29 cellular contexts compared by ENCODE assay signal in genomic region chr13:52097197-52097596, GRCh38.
"Had no signal": no experiment of that assay in that cellular context is flagged by ENCODE, and none has a peak within 500 bp of the region (broad histone marks: within the 10 kb centered on the region; RNA-seq: fewer than 3 reads in every experiment).

No MANE protein-coding gene starts in this region.

- H3K36me3 Mint-ChIP-seq: stimulated activated effector memory CD8-positive, alpha-beta T cell treated with anti-CD3 and anti-CD28 coated beads, Interleukin-12 subunit alpha, Interleukin-12 subunit beta, amount 100 ng/mL, for 72 hours; stimulated activated memory B cell treated with anti-CD40 and anti-IgM and Interleukin-4, amounts not matched to agents 10 μg/mL and 1 μg/mL and 100 μg/mL, for 72 hours; stimulated activated naive B cell treated with anti-CD40 and anti-IgM and Interleukin-4, amounts not matched to agents 10 μg/mL and 1 μg/mL and 100 μg/mL, for 72 hours; type B pancreatic cell had no signal

- H3K9me3 Mint-ChIP-seq: stimulated activated effector memory CD8-positive, alpha-beta T cell treated with anti-CD3 and anti-CD28 coated beads, Interleukin-12 subunit alpha, Interleukin-12 subunit beta, amount 100 ng/mL, for 72 hours; stimulated activated memory B cell treated with anti-CD40 and anti-IgM and Interleukin-4, amounts not matched to agents 10 μg/mL and 1 μg/mL and 100 μg/mL, for 72 hours; stimulated activated naive CD8-positive, alpha-beta T cell treated with anti-CD3 and anti-CD28 coated beads, Interleukin-15, amount 100 ng/mL, for 72 hours; stimulated activated naive CD8-positive, alpha-beta T cell treated with anti-CD3 and anti-CD28 coated beads, Interleukin-15, Interleukin-2, amounts not matched to agents 100 ng/mL and 50 ng/mL, for 24 hours; type B pancreatic cell had no signal

- H3K27me3 Mint-ChIP-seq: stimulated activated memory B cell treated with anti-CD40 and anti-IgM and Interleukin-4, amounts not matched to agents 10 μg/mL and 1 μg/mL and 100 μg/mL, for 72 hours; stimulated activated naive CD8-positive, alpha-beta T cell treated with anti-CD3 and anti-CD28 coated beads, Interleukin-15, amount 100 ng/mL, for 72 hours; type B pancreatic cell had no signal

- H3K36me3 ChIP-seq: stomach, suprapubic skin, thoracic aorta, thyroid gland, tibial artery, tibial nerve, transverse colon, upper lobe of left lung, upper lobe of right lung, uterus, vagina had no signal

- DNase-seq: stimulated activated CD4-positive, alpha-beta T cell treated with anti-CD3 and anti-CD28 coated beads, Interleukin-2, amount 100 ng/mL, for 48 hours; stimulated activated CD4-positive, alpha-beta T cell treated with anti-CD3 and anti-CD28 coated beads, Interleukin-4, amount 100 ng/mL, for 1 hour; stimulated activated CD4-positive, alpha-beta T cell treated with anti-CD3 and anti-CD28 coated beads, Interleukin-4, amount 100 ng/mL, for 24 hours; stimulated activated CD4-positive, alpha-beta T cell treated with anti-CD3 and anti-CD28 coated beads, Interleukin-4, amount 100 ng/mL, for 4 hours; stimulated activated CD8-positive, alpha-beta memory T cell treated with anti-CD3 and anti-CD28 coated beads, Interleukin-4, amount 100 ng/mL, for 48 hours; stimulated activated naive B cell treated with anti-CD40 and anti-IgM and Interleukin-4, amounts not matched to agents 10 μg/mL and 1 μg/mL and 100 μg/mL, for 72 hours; stimulated activated naive CD4-positive, alpha-beta T cell; stimulated activated naive CD4-positive, alpha-beta T cell treated with Interleukin-2 at 50 U/mL for 16 hours; stimulated activated naive CD8-positive, alpha-beta T cell treated with anti-CD3 and anti-CD28 coated beads, Interleukin-15, amount 100 ng/mL, for 72 hours; stimulated activated naive CD8-positive, alpha-beta T cell treated with anti-CD3 and anti-CD28 coated beads, Interleukin-15, Interleukin-2, amounts not matched to agents 100 U/mL and 50 U/mL, for 24 hours; stomach; substantia nigra; testis; thyroid gland; tibial artery; transverse colon; trophoblast cell; upper lobe of right lung; uterus had no signal

- H3K4me1 Mint-ChIP-seq: stimulated activated effector memory CD8-positive, alpha-beta T cell treated with anti-CD3 and anti-CD28 coated beads, Interleukin-12 subunit alpha, Interleukin-12 subunit beta, amount 100 ng/mL, for 72 hours; stimulated activated memory B cell treated with anti-CD40 and anti-IgM and Interleukin-4, amounts not matched to agents 10 μg/mL and 1 μg/mL and 100 μg/mL, for 72 hours; stimulated activated naive B cell treated with anti-CD40 and anti-IgM and Interleukin-4, amounts not matched to agents 10 μg/mL and 1 μg/mL and 100 μg/mL, for 72 hours; stimulated activated naive CD8-positive, alpha-beta T cell treated with anti-CD3 and anti-CD28 coated beads, Interleukin-15, amount 100 ng/mL, for 72 hours had no signal

- H3K4me3 Mint-ChIP-seq: stimulated activated effector memory CD8-positive, alpha-beta T cell treated with anti-CD3 and anti-CD28 coated beads, Interleukin-12 subunit alpha, Interleukin-12 subunit beta, amount 100 ng/mL, for 72 hours; stimulated activated memory B cell treated with anti-CD40 and anti-IgM and Interleukin-4, amounts not matched to agents 10 μg/mL and 1 μg/mL and 100 μg/mL, for 72 hours; stimulated activated naive B cell treated with anti-CD40 and anti-IgM and Interleukin-4, amounts not matched to agents 10 μg/mL and 1 μg/mL and 100 μg/mL, for 72 hours; stimulated activated naive CD8-positive, alpha-beta T cell treated with anti-CD3 and anti-CD28 coated beads, Interleukin-15, amount 100 ng/mL, for 72 hours; stimulated activated naive CD8-positive, alpha-beta T cell treated with anti-CD3 and anti-CD28 coated beads, Interleukin-15, Interleukin-2, amounts not matched to agents 100 ng/mL and 50 ng/mL, for 24 hours; type B pancreatic cell had no signal

- H3K4me3 ChIP-seq: stomach, suprapubic skin, testis, thoracic aorta, thyroid gland, tibial artery, tibial nerve, transverse colon, upper lobe of left lung, upper lobe of right lung, uterus, vagina had no signal

- ATAC-seq: stimulated activated effector memory CD8-positive, alpha-beta T cell treated with anti-CD3 and anti-CD28 coated beads, Interleukin-12 subunit alpha, Interleukin-12 subunit beta, amount 100 ng/mL, for 72 hours; stimulated activated naive B cell treated with anti-CD40 and anti-IgM and Interleukin-4, amounts not matched to agents 10 μg/mL and 1 μg/mL and 100 μg/mL, for 72 hours; stimulated activated naive CD8-positive, alpha-beta T cell treated with anti-CD3 and anti-CD28 coated beads, Interleukin-15, amount 100 ng/mL, for 72 hours; stimulated activated naive CD8-positive, alpha-beta T cell treated with anti-CD3 and anti-CD28 coated beads, Interleukin-15, Interleukin-2, amounts not matched to agents 100 U/mL and 50 U/mL, for 24 hours; upper lobe of right lung had no signal

- FAIRE-seq: urothelium cell line had no signal

- H3K27ac ChIP-seq: stomach, suprapubic skin, testis, thoracic aorta, thyroid gland, tibial artery, tibial nerve, transverse colon, upper lobe of left lung, upper lobe of right lung, uterus, vagina had no signal

- H3K4me1 ChIP-seq: stomach, suprapubic skin, testis, thyroid gland, tibial artery, tibial nerve, transverse colon, upper lobe of left lung, upper lobe of right lung, uterus, vagina had no signal

- H3K27ac Mint-ChIP-seq: stimulated activated effector memory CD8-positive, alpha-beta T cell treated with anti-CD3 and anti-CD28 coated beads, Interleukin-12 subunit alpha, Interleukin-12 subunit beta, amount 100 ng/mL, for 72 hours; stimulated activated memory B cell treated with anti-CD40 and anti-IgM and Interleukin-4, amounts not matched to agents 10 μg/mL and 1 μg/mL and 100 μg/mL, for 72 hours; stimulated activated naive B cell treated with anti-CD40 and anti-IgM and Interleukin-4, amounts not matched to agents 10 μg/mL and 1 μg/mL and 100 μg/mL, for 72 hours; stimulated activated naive CD8-positive, alpha-beta T cell treated with anti-CD3 and anti-CD28 coated beads, Interleukin-15, Interleukin-2, amounts not matched to agents 100 ng/mL and 50 ng/mL, for 24 hours; type B pancreatic cell had no signal

- H3K9me3 ChIP-seq: stomach, suprapubic skin, testis, thoracic aorta, thyroid gland, tibial artery, tibial nerve, transverse colon, upper lobe of left lung, upper lobe of right lung, uterus, vagina had no signal

- H3K27me3 ChIP-seq: stomach, suprapubic skin, testis, thyroid gland, tibial artery, tibial nerve, transverse colon, upper lobe of left lung, upper lobe of right lung, uterus, vagina had no signal
